Comparison of ENCODE assay signal across 8 cellular contexts in genomic region chr16:89193021-89193575, GRCh38. TPM values are rescaled to one million over a fixed set of nuclear protein-coding genes. Genes with fewer than 3 reads are reported as not detected.
DNase-seq lines count a peak whose midpoint lies in the region; ATAC-seq and TF ChIP-seq lines count a peak whose summit lies in the region.

No MANE protein-coding gene starts in this region.

- no peak overlapping the region for H3K4me3 Mint-ChIP-seq in activated CD8-positive, alpha-beta T cell treated with anti-CD3 and anti-CD28 coated beads, Interleukin-2, amount 10 ng/mL, durations not matched to agents 7 days and 5 days

- intact Hi-C loops in left ventricle myocardium inferior (cut with micrococcal nuclease) = no loop called here

- no peak overlapping the region for H3K27ac Mint-ChIP-seq in activated CD8-positive, alpha-beta T cell treated with anti-CD3 and anti-CD28 coated beads, Interleukin-2, amount 10 ng/mL, durations not matched to agents 7 days and 5 days

- peaks cover 29% of the 10 kb centered on the region for H3K27me3 ChIP-seq in left ventricle myocardium inferior (ENCODE audit: low read depth)

- no peak overlapping the region for H3K27ac ChIP-seq in left ventricle myocardium inferior (replicated peaks)

- ATAC-seq in activated CD8-positive, alpha-beta T cell treated with anti-CD3 and anti-CD28 coated beads, Interleukin-2, amount 10 ng/mL, durations not matched to agents 7 days and 5 days = peak; percentile 31
- no peak for ATAC-seq in GM19455 (IDR thresholded peaks at IDR 0.05; ENCODE audit: unreplicated experiment)
- no peak for ATAC-seq in HG03378 (IDR thresholded peaks at IDR 0.05; ENCODE audit: unreplicated experiment)

- no peak overlapping the region for H3K4me3 ChIP-seq in Jurkat, Clone E6-1 (ENCODE audit: low read length)
- no peak overlapping the region for H3K4me3 ChIP-seq in left ventricle myocardium inferior

- no peak for TF ChIP-seq CTCF in left ventricle myocardium inferior (IDR thresholded peaks at IDR 0.05; ENCODE audit: borderline replicate concordance)

- DNase-seq in DMS153 treated with DMSO at 0.1 percent for 48 hours (lab: John Stamatoyannopoulos, UW; ENCODE audit: unreplicated experiment) (peak; percentile 29), left ventricle myocardium inferior (peak; percentile 29)
- DNase-seq in Jurkat, Clone E6-1 (ENCODE audit: low read depth, low spot score) = peak; percentile 89
- DNase-seq in activated CD8-positive, alpha-beta T cell treated with anti-CD3 and anti-CD28 coated beads, Interleukin-2, amount 10 ng/mL, durations not matched to agents 7 days and 5 days = peak; percentile 60
- peak; percentile 56 for DNase-seq in stimulated activated naive CD4-positive, alpha-beta T cell treated with Interleukin-2 at 50 U/mL for 16 hours (lab: John Stamatoyannopoulos, UW)
- DNase-seq in effector CD4-positive, alpha-beta T cell = no peak

- H3K4me1 Mint-ChIP-seq in activated CD8-positive, alpha-beta T cell treated with anti-CD3 and anti-CD28 coated beads, Interleukin-2, amount 10 ng/mL, durations not matched to agents 7 days and 5 days (ENCODE audit: low read depth) = no peaks in the 10 kb centered on the region

- CTCF ChIA-PET in activated CD8-positive, alpha-beta T cell treated with anti-CD3 and anti-CD28 coated beads, Interleukin-2, amount 10 ng/mL, durations not matched to agents 7 days and 5 days (lab: Charles Lee) = interaction anchor here (1.2 kb wide), 1 partner anchor 47 kb away, joined by 4 read pairs; no protein-coding TSS in a partner anchor

- peaks cover 11% of the 10 kb centered on the region for H3K4me1 ChIP-seq in left ventricle myocardium inferior

- no peaks in the 10 kb centered on the region for H3K36me3 Mint-ChIP-seq in activated CD8-positive, alpha-beta T cell treated with anti-CD3 and anti-CD28 coated beads, Interleukin-2, amount 10 ng/mL, durations not matched to agents 7 days and 5 days (ENCODE audit: low read depth)

- no peaks in the 10 kb centered on the region for H3K9me3 Mint-ChIP-seq in activated CD8-positive, alpha-beta T cell treated with anti-CD3 and anti-CD28 coated beads, Interleukin-2, amount 10 ng/mL, durations not matched to agents 7 days and 5 days (ENCODE audit: insufficient read depth)

- H3K9me3 ChIP-seq in left ventricle myocardium inferior (replicated peaks) = no peaks in the 10 kb centered on the region

- H3K27me3 Mint-ChIP-seq in activated CD8-positive, alpha-beta T cell treated with anti-CD3 and anti-CD28 coated beads, Interleukin-2, amount 10 ng/mL, durations not matched to agents 7 days and 5 days (ENCODE audit: low read depth) = peaks cover 5% of the 10 kb centered on the region

- no peaks in the 10 kb centered on the region for H3K36me3 ChIP-seq in left ventricle myocardium inferior

- POLR2A ChIA-PET in activated CD8-positive, alpha-beta T cell treated with anti-CD3 and anti-CD28 coated beads, Interleukin-2, amount 10 ng/mL, durations not matched to agents 7 days and 5 days (lab: Charles Lee) = interaction anchor here (1.0 kb wide), 1 partner anchor 25 kb away, joined by 4 read pairs; the partner anchor contains the start of gene ZNF778

RNA-seq across cellular contexts. Expression of gene SLC22A31, which starts 7.2 kb away (rescaled TPM):
- polyA plus RNA-seq in Jurkat, Clone E6-1 (2012; ENCODE audit: insufficient read depth, insufficient read length) = not detected
- total RNA-seq in activated CD8-positive, alpha-beta T cell treated with anti-CD3 and anti-CD28 coated beads, Interleukin-2, amount 10 ng/mL, durations not matched to agents 7 days and 5 days = not detected
- not detected for total RNA-seq in left ventricle myocardium inferior

RNA-seq across cellular contexts. Expression of gene CDH15, which starts 21.6 kb away (rescaled TPM):
- not detected for polyA plus RNA-seq in Jurkat, Clone E6-1 (2012; ENCODE audit: insufficient read depth, insufficient read length)
- total RNA-seq in activated CD8-positive, alpha-beta T cell treated with anti-CD3 and anti-CD28 coated beads, Interleukin-2, amount 10 ng/mL, durations not matched to agents 7 days and 5 days = not detected
- not detected for total RNA-seq in left ventricle myocardium inferior

RNA-seq across cellular contexts. Expression of gene ZNF778, which starts 24.4 kb away (rescaled TPM):
- polyA plus RNA-seq in Jurkat, Clone E6-1 (2012; ENCODE audit: insufficient read depth, insufficient read length) = 5.0 TPM
- total RNA-seq in activated CD8-positive, alpha-beta T cell treated with anti-CD3 and anti-CD28 coated beads, Interleukin-2, amount 10 ng/mL, durations not matched to agents 7 days and 5 days = 1 to 10 TPM; 4.9 to 7.4 TPM
- 8.7 TPM for total RNA-seq in left ventricle myocardium inferior
